ENCODE assay signal across 8 cellular contexts in the genomic region with DNA sequence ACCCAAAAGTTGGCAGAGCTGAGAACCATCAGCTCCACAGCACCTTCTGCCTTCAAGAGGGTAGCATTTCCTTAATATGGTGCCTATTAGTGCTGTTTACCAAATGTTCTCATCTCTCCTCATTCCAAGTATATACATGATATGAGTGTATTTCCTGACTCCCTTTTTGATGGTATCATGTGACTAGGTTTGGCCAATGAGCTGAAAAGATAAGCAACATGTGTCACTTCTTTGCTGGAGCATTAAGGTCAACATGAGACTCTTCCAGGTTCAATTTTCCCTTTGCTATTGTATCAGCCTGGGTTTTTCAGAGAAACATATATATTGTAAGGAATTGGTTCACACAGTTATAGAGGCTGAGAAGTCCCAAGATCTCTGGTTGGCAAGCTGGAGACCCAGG.
"Had no signal": no experiment of that assay in that cellular context is flagged by ENCODE, and none has a peak within 500 bp of the region (broad histone marks: within the 10 kb centered on the region; RNA-seq: fewer than 3 reads in every experiment).

No MANE protein-coding gene starts in this region.

- ATAC-seq: GM23338 had no signal

- DNase-seq: H9, HCEC 1CT, KG1 had no signal

- H2AFZ ChIP-seq: GM23338 had no signal

- H3K27ac ChIP-seq: HL-60 had no signal

- FAIRE-seq: H1, H54, HTR-8/SVneo had no signal

- H3K4me2 ChIP-seq: GM23338 had no signal

- H3K4me3 ChIP-seq: GM23338 had no signal
